9 cellular contexts compared by ENCODE assay signal in the genomic region with DNA sequence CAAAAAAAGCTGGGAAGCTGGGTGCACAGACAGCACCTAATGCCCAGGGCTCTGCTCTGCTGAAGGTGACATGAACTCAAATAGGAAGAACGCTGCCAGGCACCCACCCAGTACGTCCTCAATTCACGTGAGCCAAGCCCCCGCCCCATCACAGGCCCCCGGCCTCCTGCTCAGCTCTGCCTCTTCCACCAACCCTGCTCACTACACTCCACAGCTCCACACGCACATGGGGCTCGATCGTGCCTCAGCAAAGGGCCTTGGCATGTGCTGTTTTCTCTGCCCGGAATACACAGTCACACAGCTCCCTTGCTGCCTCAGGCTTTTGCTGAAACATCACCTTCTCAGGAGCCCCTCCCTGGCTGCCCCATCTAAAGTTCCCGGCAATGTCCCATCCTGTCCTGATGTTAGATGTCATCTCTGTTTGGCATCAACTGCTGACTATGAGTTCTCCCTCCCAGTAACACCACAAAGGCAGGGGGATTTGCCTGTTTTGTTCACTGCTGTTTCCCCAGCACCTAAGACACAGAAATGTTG. TPM values are rescaled to one million over a fixed set of nuclear protein-coding genes. Genes with fewer than 3 reads are reported as not detected.
DNase-seq lines count a peak whose midpoint lies in the region; ATAC-seq, FAIRE-seq and TF ChIP-seq lines count a peak whose summit lies in the region.
"Had no signal": no experiment of that assay in that cellular context is flagged by ENCODE, and none has a peak within 500 bp of the region (broad histone marks: within the 10 kb centered on the region; RNA-seq: fewer than 3 reads in every experiment).

No MANE protein-coding gene starts in this region.

- H2BK20ac ChIP-seq in IMR-90 (ENCODE audit: low read depth, low read length), result no peak overlapping the region

- DNase-seq in GM06990 (ENCODE audit: extremely low read depth, insufficient read length), result no peak
- DNase-seq in IMR-90, result no peak
- DNase-seq in astrocyte (ENCODE audit: low read depth), result no peak
- no peak for DNase-seq in NOMO-1 treated with DMSO at 0.1 percent for 48 hours (lab: John Stamatoyannopoulos, UW; ENCODE audit: unreplicated experiment)
- no peak for DNase-seq in SW 1271 (lab: John Stamatoyannopoulos, UW)
- no peak for DNase-seq in activated effector memory CD4-positive, alpha-beta T cell treated with Interleukin-2 at 50 U/mL for 16 hours
- DNase-seq: NCI-H510A treated with DMSO at 0.1 percent for 48 hours, T1000 had no signal

- no peak overlapping the region for H4K5ac ChIP-seq in IMR-90 (ENCODE audit: low read depth, low read length)

- no peak overlapping the region for H3K14ac ChIP-seq in IMR-90 (replicated peaks; ENCODE audit: low read depth, low read length)

- H3K9me3 ChIP-seq in IMR-90 (ENCODE audit: control insufficient read depth, insufficient read depth, low read length), result no peaks in the 10 kb centered on the region
- no peaks in the 10 kb centered on the region for H3K9me3 ChIP-seq in astrocyte (ENCODE audit: insufficient read depth, low read depth, low read length)

- peak overlapping the region; percentile 61 for H3K4me3 ChIP-seq in GM06990 (replicated peaks; ENCODE audit: low read depth, low read length)
- no peak overlapping the region for H3K4me3 ChIP-seq in IMR-90 (ENCODE audit: insufficient read depth, low read depth, low read length)
- H3K4me3 ChIP-seq in astrocyte (ENCODE audit: insufficient read depth, low read depth, low read length), result no peak overlapping the region

- H3K9ac ChIP-seq in IMR-90 (ENCODE audit: low read depth, low read length) (no peak overlapping the region), astrocyte (ENCODE audit: low read length) (no peak overlapping the region)

- TF ChIP-seq CTCF in GM06990 (IDR thresholded peaks at IDR 0.05; ENCODE audit: insufficient read depth, low read length, poor library complexity, severe bottlenecking) (no peak), IMR-90 (conservative IDR thresholded peaks at IDR 0.05; ENCODE audit: low read depth, low read length) (no peak), astrocyte (IDR thresholded peaks at IDR 0.05; ENCODE audit: insufficient read depth, low read depth, low read length) (no peak), nephron (IDR thresholded peaks at IDR 0.05; ENCODE audit: unreplicated experiment in 3 of 3) (no peak)

- no peak overlapping the region for H4K91ac ChIP-seq in IMR-90 (ENCODE audit: insufficient read depth, low read depth, low read length)

- no peak for TF ChIP-seq POLR2A in IMR-90 (IDR thresholded peaks at IDR 0.05; ENCODE audit: low read depth, low read length)

- WGBS in IMR-90 (ENCODE audit: extremely low coverage in 2 of 2, insufficient read length in 1 of 2), 2 experiments, result 97% methylated on average over 7 of the region's 10 CpGs; no CpG with 5 or more reads in 1 of the 2 experiments

- no peak overlapping the region for H4K8ac ChIP-seq in IMR-90 (ENCODE audit: low read depth in 2 of 2, low read length in 2 of 2)

- H3K27me3 ChIP-seq in GM06990 (replicated peaks; ENCODE audit: control insufficient read depth, insufficient read depth, low read length) (no peaks in the 10 kb centered on the region), IMR-90 (ENCODE audit: control insufficient read depth, insufficient read depth, low read length) (no peaks in the 10 kb centered on the region), astrocyte (ENCODE audit: insufficient read depth, low read length) (no peaks in the 10 kb centered on the region)

- H3K4me1 ChIP-seq in IMR-90 (ENCODE audit: control insufficient read depth, insufficient read depth, low read length) (peaks cover 7% of the 10 kb centered on the region; the same call in 1 of the 2 replicates), astrocyte (ENCODE audit: insufficient read depth, low read length) (peaks cover 16% of the 10 kb centered on the region)

- H2AK5ac ChIP-seq in IMR-90 (ENCODE audit: low read depth, low read length), result no peak overlapping the region

- no TSS peak for BruUV-seq in IMR-90 (replicated peaks; lab: Mats Ljungman, UMichigan)

- H3K9me1 ChIP-seq in IMR-90 (ENCODE audit: insufficient read depth, low read length), result peaks cover 22% of the 10 kb centered on the region

- CTCF ChIA-PET in IMR-90 (lab: Yijun Ruan, JAX), result no interaction called here

- H3K79me2 ChIP-seq in astrocyte (ENCODE audit: insufficient read depth, low read length), result peaks cover 44% of the 10 kb centered on the region

- H3K27ac Mint-ChIP-seq in astrocyte (ENCODE audit: unreplicated experiment), result no peak overlapping the region
- peak overlapping the region in 1 of 3 experiments; percentile 68 for H3K27ac Mint-ChIP-seq in nephron

- H3K23ac ChIP-seq in IMR-90 (ENCODE audit: low read depth, low read length), result no peak overlapping the region

- no peak for ATAC-seq in IMR-90 (ENCODE audit: low read depth)

- H2BK15ac ChIP-seq in IMR-90 (ENCODE audit: low read depth, low read length), result no peak overlapping the region

- dilution Hi-C loops in IMR-90 (cut with HindIII; ENCODE audit: low sequenced_read_pairs, unreplicated experiment), result no loop called here

- H3K79me1 ChIP-seq in IMR-90 (ENCODE audit: low read depth in 1 of 2, low read length in 2 of 2), result peaks cover 20 to 42% of the 10 kb centered on the region in 2 experiments

- no peak overlapping the region for H3K56ac ChIP-seq in IMR-90 (ENCODE audit: extremely low read depth, insufficient read depth, low read length)

- H3K4ac ChIP-seq in IMR-90 (ENCODE audit: low read depth, low read length), result no peak overlapping the region

- H3K27me3 Mint-ChIP-seq in astrocyte (ENCODE audit: low read depth, unreplicated experiment) (no peaks in the 10 kb centered on the region), nephron (ENCODE audit: low read depth) (no peaks in the 10 kb centered on the region)

- no peaks in the 10 kb centered on the region for H3K36me3 Mint-ChIP-seq in astrocyte (ENCODE audit: low read depth, unreplicated experiment)
- peaks cover 20% of the 10 kb centered on the region for H3K36me3 Mint-ChIP-seq in nephron (ENCODE audit: low read depth)

- H3K4me2 ChIP-seq in IMR-90 (ENCODE audit: low read depth, low read length) (no peak overlapping the region), astrocyte (ENCODE audit: low read length) (peak overlapping the region; percentile 95)

- no peak overlapping the region for H2BK5ac ChIP-seq in IMR-90 (ENCODE audit: low read depth, low read length, poor library complexity, severe bottlenecking)

- H4K20me1 ChIP-seq in IMR-90 (ENCODE audit: insufficient read depth, low read length), result peaks cover 38% of the 10 kb centered on the region
- peaks cover 40% of the 10 kb centered on the region for H4K20me1 ChIP-seq in astrocyte (ENCODE audit: insufficient read depth, low read length)

- intact Hi-C loops in IMR-90 (cut with micrococcal nuclease), result no loop called here

- H2BK120ac ChIP-seq in IMR-90 (ENCODE audit: low read depth, low read length), result no peak overlapping the region

- H2AFZ ChIP-seq in IMR-90 (replicated peaks; ENCODE audit: low read length, poor library complexity) (no peak overlapping the region), astrocyte (ENCODE audit: low read depth, low read length) (no peak overlapping the region)

- FAIRE-seq in astrocyte (lab: Jason Lieb, UNC), result no peak

- H3K36me3 ChIP-seq in GM06990 (ENCODE audit: control insufficient read depth, insufficient read depth, low read length), result peaks cover 32% of the 10 kb centered on the region
- peaks cover 35% of the 10 kb centered on the region for H3K36me3 ChIP-seq in IMR-90 (ENCODE audit: control insufficient read depth, insufficient read depth, low read length)
- peaks cover 12% of the 10 kb centered on the region for H3K36me3 ChIP-seq in astrocyte (ENCODE audit: insufficient read depth, low read length)

- in situ Hi-C loops in IMR-90 (cut with MboI; ENCODE audit: low sequenced_read_pairs), result no loop called here

- H3K18ac ChIP-seq in IMR-90 (ENCODE audit: low read depth, low read length), result no peak overlapping the region

- TF ChIP-seq RAD21 in IMR-90 (IDR thresholded peaks at IDR 0.05; ENCODE audit: low read length), result no peak

- H3K27ac ChIP-seq in IMR-90 (ENCODE audit: insufficient read depth, low read length) (no peak overlapping the region), astrocyte (ENCODE audit: low read depth, low read length) (no peak overlapping the region)

- H3K4me1 Mint-ChIP-seq in astrocyte (ENCODE audit: low read depth, unreplicated experiment) (peaks cover 7% of the 10 kb centered on the region), nephron (peaks cover 20% of the 10 kb centered on the region)

- no peaks in the 10 kb centered on the region for H3K9me3 Mint-ChIP-seq in astrocyte (ENCODE audit: unreplicated experiment)
- no peaks in the 10 kb centered on the region for H3K9me3 Mint-ChIP-seq in nephron

- peak overlapping the region; percentile 94 for H3K4me3 Mint-ChIP-seq in astrocyte (ENCODE audit: unreplicated experiment)
- peak overlapping the region; percentile 92 to 95 (median 94) for H3K4me3 Mint-ChIP-seq in nephron

- POLR2A ChIA-PET in IMR-90 (lab: Charles Lee; ENCODE audit: unreplicated experiment), result interaction anchor here (0.5 kb wide), 1 partner anchor 85 kb away, joined by 3 read pairs; no protein-coding TSS in a partner anchor

- peak overlapping the region; percentile 28 for H2AK9ac ChIP-seq in IMR-90 (replicated peaks; ENCODE audit: low read depth, low read length, poor library complexity)

RNA-seq across cellular contexts. Expression of gene ATP13A1, which starts 2.3 kb away (rescaled TPM):
- total RNA-seq in IMR-90 (2012; rRNA removed) (13.3 and 15.8 TPM in 2 replicates), astrocyte (65.2 and 71.7 TPM in 2 replicates)
- 43.8 and 44.3 TPM in 2 replicates for polyA plus RNA-seq in IMR-90 (2012; rRNA removed)
- 23.5 and 30.6 TPM in 2 replicates for polyA plus RNA-seq in IMR-90 (2012; cell fraction: cytosol; rRNA removed)
- 153 and 499 TPM in 2 replicates for polyA plus RNA-seq in IMR-90 (2012; cell fraction: nucleus; rRNA removed; ENCODE audit: low replicate concordance)

RNA-seq across cellular contexts. Expression of gene ZNF101, which starts 7.4 kb away (rescaled TPM):
- total RNA-seq in IMR-90 (2012; rRNA removed) (7.3 and 8.3 TPM in 2 replicates), astrocyte (8.9 and 9.3 TPM in 2 replicates)
- 2.2 and 2.8 TPM in 2 replicates for polyA plus RNA-seq in IMR-90 (2012; rRNA removed)
- polyA plus RNA-seq in IMR-90 (2012; cell fraction: cytosol; rRNA removed), result 0.52 and 0.77 TPM in 2 replicates
- polyA plus RNA-seq in IMR-90 (2012; cell fraction: nucleus; rRNA removed; ENCODE audit: low replicate concordance), result 1.1 and 3.7 TPM in 2 replicates

RNA-seq across cellular contexts. Expression of gene GMIP, which starts 17.8 kb away (rescaled TPM):
- total RNA-seq in IMR-90 (2012; rRNA removed) (4.1 and 4.4 TPM in 2 replicates), astrocyte (30.7 and 32.4 TPM in 2 replicates)
- polyA plus RNA-seq in IMR-90 (2012; rRNA removed), result 10.9 and 11.0 TPM in 2 replicates
- polyA plus RNA-seq in IMR-90 (2012; cell fraction: cytosol; rRNA removed), result 6.2 and 7.6 TPM in 2 replicates
- 54.8 and 78.0 TPM in 2 replicates for polyA plus RNA-seq in IMR-90 (2012; cell fraction: nucleus; rRNA removed; ENCODE audit: low replicate concordance)

RNA-seq across cellular contexts. Expression of gene LPAR2, which starts 33.2 kb away (rescaled TPM):
- total RNA-seq in IMR-90 (2012; rRNA removed) (under 0.01 and 0.28 TPM in 2 replicates), astrocyte (16.7 and 20.1 TPM in 2 replicates)
- 4.1 and 5.4 TPM in 2 replicates for polyA plus RNA-seq in IMR-90 (2012; rRNA removed)
- polyA plus RNA-seq in IMR-90 (2012; cell fraction: cytosol; rRNA removed), result 0.51 and 2.1 TPM in 2 replicates
- 64.5 and 113 TPM in 2 replicates for polyA plus RNA-seq in IMR-90 (2012; cell fraction: nucleus; rRNA removed; ENCODE audit: low replicate concordance)

RNA-seq across cellular contexts. Expression of gene PBX4, which starts 42.7 kb away (rescaled TPM):
- total RNA-seq in IMR-90 (2012; rRNA removed) (0.90 and 1.4 TPM in 2 replicates), astrocyte (0.75 and 0.93 TPM in 2 replicates)
- polyA plus RNA-seq in IMR-90 (2012; rRNA removed), result 2.8 and 2.9 TPM in 2 replicates
- polyA plus RNA-seq in IMR-90 (2012; cell fraction: cytosol; rRNA removed), result 1.8 TPM in 2 replicates
- 16.5 and 21.4 TPM in 2 replicates for polyA plus RNA-seq in IMR-90 (2012; cell fraction: nucleus; rRNA removed; ENCODE audit: low replicate concordance)
